Comparison of ENCODE assay signal across 8 cellular contexts in the genomic region with DNA sequence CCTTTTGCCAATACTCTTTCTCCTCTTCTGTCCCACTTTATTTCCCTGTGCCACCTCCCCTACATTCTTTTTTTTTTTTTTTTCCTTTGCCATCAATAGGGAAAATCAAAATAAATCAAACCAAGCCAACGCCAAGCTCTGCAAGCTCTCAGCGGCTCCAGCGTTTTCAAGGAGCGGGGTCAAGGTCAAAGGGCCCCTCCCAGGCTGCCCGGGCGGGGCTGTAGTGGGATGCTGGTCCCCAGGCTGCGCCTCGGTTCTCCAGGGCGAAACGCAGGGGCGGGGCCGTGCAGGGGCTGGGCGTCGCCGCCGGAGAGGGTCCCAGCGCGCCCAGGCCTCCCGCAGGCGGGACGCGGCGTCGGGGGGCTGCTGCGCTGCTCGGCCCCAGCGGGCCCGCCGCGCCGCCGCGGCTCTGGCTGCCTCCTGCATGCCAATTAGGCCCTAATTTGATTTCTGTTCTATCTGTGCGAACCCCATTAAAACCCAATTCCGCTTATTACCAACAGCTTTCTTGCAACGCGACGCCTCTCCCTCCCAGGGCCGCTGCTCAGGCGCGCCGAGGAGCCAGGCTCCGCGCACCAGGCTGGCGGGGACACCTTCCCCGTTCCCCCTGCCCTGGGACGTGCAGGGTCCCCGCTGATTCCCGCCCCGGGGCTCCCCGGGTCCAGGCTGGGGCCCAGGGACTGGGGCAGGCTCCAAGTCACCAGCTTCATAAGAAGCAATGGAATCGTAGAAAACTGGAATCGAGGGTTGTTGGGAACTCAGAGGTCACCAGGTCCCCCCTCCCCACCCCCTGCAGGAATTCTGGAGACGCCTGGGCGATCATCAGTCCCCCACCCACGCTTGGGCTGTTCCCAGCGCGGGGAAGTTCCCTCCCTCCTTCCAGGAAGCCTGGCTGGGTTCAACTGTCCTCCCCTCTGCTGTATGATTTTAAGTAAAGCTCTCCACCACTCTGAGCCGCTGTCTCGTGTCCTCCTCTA. TPM values are rescaled to one million over a fixed set of nuclear protein-coding genes. Genes with fewer than 3 reads are reported as not detected.
A peak's percentile ranks its signal among the peaks of the same experiment; 100 is the strongest.
DNase-seq lines count a peak whose midpoint lies in the region; TF ChIP-seq lines count a peak whose summit lies in the region.

No MANE protein-coding gene starts in this region.

- H3K4me1 ChIP-seq in duodenal mucosa (ENCODE audit: control insufficient read depth in 1 of 2, insufficient read depth in 2 of 2, low read length in 2 of 2) (peaks cover 4 to 6% of the 10 kb centered on the region in 2 donors), mononuclear cell (ENCODE audit: insufficient read depth, low read length) (peaks cover 7% of the 10 kb centered on the region), tibial artery (peaks cover 0 to 6% (median 3%) of the 10 kb centered on the region in 4 donors)

- H3K9me3 ChIP-seq in duodenal mucosa (ENCODE audit: control insufficient read depth in 1 of 2, low read length in 2 of 2) = no peaks in the 10 kb centered on the region
- H3K9me3 ChIP-seq in mononuclear cell (ENCODE audit: low read depth, low read length) = no peaks in the 10 kb centered on the region
- H3K9me3 ChIP-seq in tibial artery = no peaks in the 10 kb centered on the region

- H3K9ac ChIP-seq in duodenal mucosa (ENCODE audit: low read depth in 1 of 2, low read length in 2 of 2) = no peak overlapping the region

- H3K27ac ChIP-seq in duodenal mucosa (ENCODE audit: low read depth, low read length) = no peak overlapping the region
- peak overlapping the region; percentile 8 to 47 for H3K27ac ChIP-seq in tibial artery

- TF ChIP-seq CTCF in tibial artery (IDR thresholded peaks at IDR 0.05) = no peak

- H3K36me3 ChIP-seq in duodenal mucosa (ENCODE audit: control insufficient read depth in 1 of 2, insufficient read depth in 2 of 2, low read length in 2 of 2) (no peaks in the 10 kb centered on the region), tibial artery (no peaks in the 10 kb centered on the region)

- intact Hi-C loops in tibial artery (cut with DNase I; ENCODE audit: low total_unique reads) = no loop called here

- H3K4me3 ChIP-seq in duodenal mucosa (ENCODE audit: low read depth in 1 of 2, low read length in 2 of 2) (peak overlapping the region; percentile 43 to 58), mononuclear cell (ENCODE audit: low read length) (peak overlapping the region; percentile 24), tibial artery (peak overlapping the region; percentile 43 to 53)

- peaks cover 0 to 5% of the 10 kb centered on the region in 2 donors for H3K27me3 ChIP-seq in duodenal mucosa (ENCODE audit: control insufficient read depth in 1 of 2, insufficient read depth in 2 of 2, low read length in 2 of 2)
- peaks cover 6% of the 10 kb centered on the region for H3K27me3 ChIP-seq in mononuclear cell (ENCODE audit: insufficient read depth, low read length)
- H3K27me3 ChIP-seq in tibial artery = no peaks in the 10 kb centered on the region

- peak; percentile 40 for DNase-seq in ELR (ENCODE audit: low read depth)
- peak; percentile 10 for DNase-seq in NCI-H526 treated with DMSO at 0.1 percent for 48 hours (lab: John Stamatoyannopoulos, UW)
- DNase-seq in tibial artery = no peak
- DNase-seq in COLO668 (lab: John Stamatoyannopoulos, UW; ENCODE audit: unreplicated experiment) = no peak
- no peak for DNase-seq in GDM1 (lab: John Stamatoyannopoulos, UW)
- DNase-seq in RPMI8226 = no peak

RNA-seq across cellular contexts. Expression of a gene that starts 50.7 kb away (rescaled TPM):
- total RNA-seq in mononuclear cell = 1.9 TPM

Comparison
In these comparisons a context has a peak if more than half of its experiments do, and no peak if none do; other contexts are left out.
1. DNase-seq: peak in ELR (single experiment) and NCI-H526 treated with DMSO at 0.1 percent for 48 hours (single experiment); none in tibial artery (0 of 2), COLO668 (single experiment), GDM1 (single experiment) and RPMI8226 (single experiment).
2. Peak in every context shown above with its lines, with median percentiles within 50 percentile points of each other: H3K4me3 ChIP-seq.